Comparison of ENCODE assay signal across 1 cellular context in the genomic region with DNA sequence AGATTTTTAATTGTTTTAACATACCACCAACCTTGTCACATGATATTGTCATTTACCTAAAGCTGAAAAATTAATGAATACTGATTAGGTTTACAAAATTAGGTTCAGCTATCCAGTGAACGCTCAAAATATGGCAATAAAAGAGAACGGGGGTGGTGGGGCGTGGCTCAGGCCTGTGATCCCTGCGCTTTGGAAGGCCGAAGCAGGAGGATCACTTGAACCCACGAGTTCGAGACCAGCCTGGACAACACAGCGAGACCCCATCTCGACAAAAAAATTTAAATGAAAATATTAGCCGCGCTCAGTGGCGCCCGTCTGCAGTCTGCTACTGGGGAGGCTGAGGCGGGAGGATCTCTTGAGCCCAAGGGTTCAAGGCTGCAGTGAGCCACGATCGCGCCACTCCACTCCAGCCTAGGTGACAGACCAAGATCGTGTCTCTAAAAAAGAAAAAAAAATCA.
TF ChIP-seq lines count a peak whose summit lies in the region.

No MANE protein-coding gene starts in this region.

TF ChIP-seq in H1, 55 proteins besides CTCF, POLR2A, EP300 and RAD21:
- TF ChIP-seq KDM4A (IDR thresholded peaks at IDR 0.05; ENCODE audit: low read depth, low read length, severe bottlenecking) (peak; percentile 21), NANOG (IDR thresholded peaks at IDR 0.05; ENCODE audit: insufficient read depth, low read depth, low read length, poor library complexity, severe bottlenecking) (no peak), KDM1A (IDR thresholded peaks at IDR 0.05; ENCODE audit: borderline replicate concordance, low read length) (peak; percentile 70; the same call in 1 of the 2 replicates)
TF ChIP-seq in H1: peak in this region for 2.
